14 cellular contexts compared by ENCODE assay signal in the genomic region with DNA sequence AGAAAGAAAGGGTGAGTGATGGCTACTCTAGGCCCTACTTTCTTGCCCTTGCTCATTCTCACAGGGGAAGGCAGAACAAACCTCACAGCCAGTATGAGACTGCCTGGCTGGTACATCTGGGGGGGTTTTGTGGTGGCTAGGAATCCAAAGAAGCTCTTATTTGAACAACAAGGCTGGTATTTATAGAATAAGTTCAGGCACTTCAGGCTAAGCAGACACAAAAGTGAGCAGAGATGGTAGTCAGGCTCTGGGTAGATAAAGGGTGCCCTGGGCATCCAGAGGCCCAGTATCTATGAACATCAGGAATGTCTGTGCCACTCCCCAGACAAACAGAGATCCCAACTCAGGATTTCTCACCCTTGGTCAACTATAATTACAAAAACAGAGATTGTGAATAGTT. TPM values are rescaled to one million over a fixed set of nuclear protein-coding genes. Genes with fewer than 3 reads are reported as not detected.
A peak's percentile ranks its signal among the peaks of the same experiment; 100 is the strongest.
DNase-seq lines count a peak whose midpoint lies in the region; ATAC-seq and TF ChIP-seq lines count a peak whose summit lies in the region.
"Had no signal": no experiment of that assay in that cellular context is flagged by ENCODE, and none has a peak within 500 bp of the region (broad histone marks: within the 10 kb centered on the region; RNA-seq: fewer than 3 reads in every experiment).

No MANE protein-coding gene starts in this region.

- H3K27ac Mint-ChIP-seq in activated naive CD4-positive, alpha-beta T cell treated with anti-CD3 and anti-CD28 coated beads for 36 hours, result no peak overlapping the region

- TF ChIP-seq POLR2A in gastroesophageal sphincter (IDR thresholded peaks at IDR 0.05), result no peak

- H3K4me1 ChIP-seq in gastroesophageal sphincter, result peaks cover 9 to 59% (median 30%) of the 10 kb centered on the region in 3 donors
- H3K4me1 ChIP-seq in subcutaneous abdominal adipose tissue (ENCODE audit: control insufficient read depth in 5 of 5, insufficient read depth in 5 of 5, low read length in 5 of 5), result peaks cover 16 to 45% (median 32%) of the 10 kb centered on the region in 5 donors

- H3K27me3 ChIP-seq in WERI-Rb-1 (ENCODE audit: insufficient read depth, low read depth, severe bottlenecking), result no peaks in the 10 kb centered on the region
- H3K27me3 ChIP-seq in gastroesophageal sphincter, result no peaks in the 10 kb centered on the region
- no peaks in the 10 kb centered on the region for H3K27me3 ChIP-seq in subcutaneous abdominal adipose tissue (ENCODE audit: control insufficient read depth in 5 of 5, insufficient read depth in 4 of 5, low read length in 5 of 5)
- H3K27me3 ChIP-seq: right lobe of liver had no signal

- ATAC-seq in gastroesophageal sphincter, result no peak
- ATAC-seq: right lobe of liver had no signal

- no peak overlapping the region for H3K4me3 Mint-ChIP-seq in activated naive CD4-positive, alpha-beta T cell treated with anti-CD3 and anti-CD28 coated beads for 36 hours
- H3K4me3 Mint-ChIP-seq: naive B cell had no signal

- no peak overlapping the region for H3K9ac ChIP-seq in subcutaneous abdominal adipose tissue (ENCODE audit: low read length in 5 of 5)

- H3K27ac ChIP-seq in WERI-Rb-1 (peak overlapping the region; percentile 35; the same call in 1 of the 2 replicates), gastroesophageal sphincter (peak overlapping the region in 3 of 4 donors; percentile 75 to 87 (median 86)), subcutaneous abdominal adipose tissue (ENCODE audit: low read depth, low read length) (peak overlapping the region; percentile 50)
- H3K27ac ChIP-seq: right lobe of liver had no signal

- H3K4me1 Mint-ChIP-seq in activated naive CD4-positive, alpha-beta T cell treated with anti-CD3 and anti-CD28 coated beads for 36 hours (ENCODE audit: low read depth), result peaks cover 2% of the 10 kb centered on the region

- no peak overlapping the region for H3K4me3 ChIP-seq in WERI-Rb-1 (ENCODE audit: low read depth, low read length)
- H3K4me3 ChIP-seq in gastroesophageal sphincter, result no peak overlapping the region
- H3K4me3 ChIP-seq in subcutaneous abdominal adipose tissue (ENCODE audit: low read depth in 1 of 5, low read length in 5 of 5), result no peak overlapping the region
- H3K4me3 ChIP-seq: right lobe of liver had no signal

- TF ChIP-seq CTCF in WERI-Rb-1 (IDR thresholded peaks at IDR 0.05; ENCODE audit: low read depth, low read length), result no peak
- TF ChIP-seq CTCF in gastroesophageal sphincter (IDR thresholded peaks at IDR 0.05), result no peak

- no peaks in the 10 kb centered on the region for H3K27me3 Mint-ChIP-seq in activated naive CD4-positive, alpha-beta T cell treated with anti-CD3 and anti-CD28 coated beads for 36 hours (ENCODE audit: low read depth)
- H3K27me3 Mint-ChIP-seq: naive B cell had no signal

- intact Hi-C loops in activated naive CD4-positive, alpha-beta T cell treated with anti-CD3 and anti-CD28 coated beads for 36 hours (cut with micrococcal nuclease), result no loop called here

- no peak for TF ChIP-seq EP300 in gastroesophageal sphincter (IDR thresholded peaks at IDR 0.05)

- peak; percentile 38 for DNase-seq in HT1080 (ENCODE audit: low read depth)
- DNase-seq in WERI-Rb-1, result no peak
- DNase-seq in HuH-7.5 (ENCODE audit: low spot score), result no peak
- DNase-seq in activated naive CD4-positive, alpha-beta T cell treated with Interleukin-2 at 50 U/mL for 16 hours, result no peak
- DNase-seq in activated naive CD4-positive, alpha-beta T cell treated with anti-CD3 and anti-CD28 coated beads for 36 hours, result no peak
- no peak for DNase-seq in UCSD-AML1 (lab: John Stamatoyannopoulos, UW; ENCODE audit: unreplicated experiment)
- DNase-seq: activated naive CD4-positive, alpha-beta T cell treated with anti-CD3 and anti-CD28 coated beads, Interleukin-2, amount 50 U/mL, for 16 hours; kidney; naive B cell; NCI-H1417; NCI-H510A treated with DMSO at 0.1 percent for 48 hours; right lobe of liver had no signal

- CTCF ChIA-PET in activated naive CD4-positive, alpha-beta T cell treated with anti-CD3 and anti-CD28 coated beads for 36 hours (lab: Charles Lee), result no interaction called here

- H3K9me3 ChIP-seq in WERI-Rb-1 (ENCODE audit: severe bottlenecking) (peaks cover 4% of the 10 kb centered on the region), gastroesophageal sphincter (no peaks in the 10 kb centered on the region), subcutaneous abdominal adipose tissue (ENCODE audit: control insufficient read depth in 5 of 5, low read length in 5 of 5) (no peaks in the 10 kb centered on the region)
- H3K9me3 ChIP-seq: right lobe of liver had no signal

- H3K9me3 Mint-ChIP-seq in activated naive CD4-positive, alpha-beta T cell treated with anti-CD3 and anti-CD28 coated beads for 36 hours, result no peaks in the 10 kb centered on the region
- H3K9me3 Mint-ChIP-seq: naive B cell had no signal

- no peaks in the 10 kb centered on the region for H3K36me3 Mint-ChIP-seq in activated naive CD4-positive, alpha-beta T cell treated with anti-CD3 and anti-CD28 coated beads for 36 hours (ENCODE audit: low read depth)
- H3K36me3 Mint-ChIP-seq: naive B cell had no signal

- H3K36me3 ChIP-seq in WERI-Rb-1 (no peaks in the 10 kb centered on the region), gastroesophageal sphincter (no peaks in the 10 kb centered on the region), subcutaneous abdominal adipose tissue (ENCODE audit: control insufficient read depth in 5 of 5, insufficient read depth in 5 of 5, low read length in 5 of 5) (no peaks in the 10 kb centered on the region)
- H3K36me3 ChIP-seq: right lobe of liver had no signal

RNA-seq across cellular contexts. Expression of a gene that starts 57.2 kb away (rescaled TPM):
- 204 and 295 TPM in 2 replicates for total RNA-seq in HT1080 (2014; rRNA removed; shearing (Covaris generic))
- polyA plus RNA-seq in HT1080 (2015; cell fraction: cytosol; rRNA removed), result 598 and 660 TPM in 2 replicates
- 694 and 718 TPM in 2 replicates for polyA plus RNA-seq in HT1080 (2015; cell fraction: nucleus; rRNA removed)
- total RNA-seq in gastroesophageal sphincter, result 100 to 1,000 TPM; 216 to 304 (median 228) TPM
- 10 to 100 TPM; 76.4 to 76.7 TPM for total RNA-seq in activated naive CD4-positive, alpha-beta T cell treated with anti-CD3 and anti-CD28 coated beads for 36 hours

Comparison
In these comparisons a context has a peak if more than half of its experiments do, and no peak if none do; other contexts are left out.
1. H3K27ac ChIP-seq: peak in every context shown above with its lines; median percentile 86 in gastroesophageal sphincter; 50 in subcutaneous abdominal adipose tissue; 35 in WERI-Rb-1.